28 cellular contexts compared by ENCODE assay signal in genomic region chr21:45704311-45705108, GRCh38.
"Had no signal": no experiment of that assay in that cellular context is flagged by ENCODE, and none has a peak within 500 bp of the region (broad histone marks: within the 10 kb centered on the region; RNA-seq: fewer than 3 reads in every experiment).

No MANE protein-coding gene starts in this region.

- H3K9me3 ChIP-seq: adrenal gland, body of pancreas, heart left ventricle had no signal

- H3K36me3 Mint-ChIP-seq: activated naive CD4-positive, alpha-beta T cell treated with anti-CD3 and anti-CD28 coated beads, Interleukin-2, amount 50 U/mL, for 24 hours; activated naive CD8-positive, alpha-beta T cell treated with anti-CD3 and anti-CD28 coated beads for 36 hours had no signal

- H3K27me3 ChIP-seq: adrenal gland, body of pancreas, heart left ventricle had no signal

- H3K4me3 ChIP-seq: adrenal gland, body of pancreas, heart left ventricle had no signal

- H3K9me3 Mint-ChIP-seq: activated B cell treated with CpG ODN at 0.5 μM for 24 hours; activated CD8-positive, alpha-beta T cell treated with anti-CD3 and anti-CD28 coated beads for 36 hours; activated naive CD4-positive, alpha-beta T cell treated with anti-CD3 and anti-CD28 coated beads, Interleukin-2, amount 50 U/mL, for 24 hours; activated T-cell treated with anti-CD3 and anti-CD28 coated beads, Interleukin-2, amount 50 U/mL, for 4 hours had no signal

- ATAC-seq: activated CD4-positive, CD25-positive, alpha-beta regulatory T cell treated with anti-CD3 and anti-CD28 coated beads, Interleukin-2, amount 50 U/mL, for 24 hours; activated CD8-positive, alpha-beta T cell treated with anti-CD3 and anti-CD28 coated beads for 36 hours; activated naive CD8-positive, alpha-beta T cell treated with anti-CD3 and anti-CD28 coated beads, Interleukin-2, amount 50 U/mL, for 24 hours; activated T-cell treated with anti-CD3 and anti-CD28 coated beads, Interleukin-2, amount 50 U/mL, for 4 hours; body of pancreas; esophagus mucosa; T-helper 17 cell had no signal

- H3K27ac Mint-ChIP-seq: activated B cell treated with CpG ODN at 0.5 μM for 24 hours; activated CD8-positive, alpha-beta T cell treated with anti-CD3 and anti-CD28 coated beads for 36 hours; activated naive CD4-positive, alpha-beta T cell treated with anti-CD3 and anti-CD28 coated beads for 36 hours; activated naive CD4-positive, alpha-beta T cell treated with anti-CD3 and anti-CD28 coated beads, Interleukin-2, amount 50 U/mL, for 24 hours; activated naive CD8-positive, alpha-beta T cell treated with anti-CD3 and anti-CD28 coated beads for 36 hours; activated naive CD8-positive, alpha-beta T cell treated with anti-CD3 and anti-CD28 coated beads, Interleukin-2, amount 50 U/mL, for 24 hours; activated T-helper 2 cell treated with anti-CD3 and anti-CD28 coated beads, Interferon-gamma antibody, Interleukin-2, Interleukin-4, amounts not matched to agents 10 μg/mL and 5 μg/mL and 100 μg/mL, durations not matched to agents 14 hours and 24 hours and 36 hours; T-helper 17 cell; T-helper 2 cell treated with Interferon-gamma antibody and Interleukin-4, amounts not matched to agents 5 μg/mL and 100 μg/mL, for 36 hours had no signal

- H3K4me1 Mint-ChIP-seq: activated B cell treated with CpG ODN at 0.5 μM for 24 hours, T-helper 17 cell had no signal

- H3K27ac ChIP-seq: adrenal gland, body of pancreas, heart left ventricle, WERI-Rb-1 had no signal

- DNase-seq: activated B cell treated with CpG ODN at 0.5 μM for 24 hours; activated CD4-positive, alpha-beta T cell treated with anti-CD3 and anti-CD28 coated beads for 48 hours; activated CD4-positive, alpha-beta T cell treated with anti-CD3 and anti-CD28 coated beads, Interleukin-2, amount 50 U/mL, for 1 hour; activated CD4-positive, alpha-beta T cell treated with anti-CD3 and anti-CD28 coated beads, Interleukin-2, amount 50 U/mL, for 48 hours; activated CD8-positive, alpha-beta memory T cell treated with anti-CD3 and anti-CD28 coated beads for 24 hours; activated CD8-positive, alpha-beta T cell treated with anti-CD3 and anti-CD28 coated beads for 36 hours; activated effector memory CD4-positive, alpha-beta T cell treated with anti-CD3 and anti-CD28 coated beads, Interleukin-2, amount 50 U/mL, for 16 hours; activated naive CD4-positive, alpha-beta T cell treated with anti-CD3 and anti-CD28 coated beads for 36 hours; activated naive CD8-positive, alpha-beta T cell treated with anti-CD3 and anti-CD28 coated beads for 36 hours; activated naive CD8-positive, alpha-beta T cell treated with anti-CD3 and anti-CD28 coated beads, Interleukin-2, amount 50 U/mL, for 24 hours; activated T-cell treated with anti-CD3 and anti-CD28 coated beads, Interleukin-2, amount 50 U/mL, for 4 hours; adrenal gland; amygdala; aorta; body of pancreas; caudate nucleus; cortex of kidney; effector CD8-positive, alpha-beta T cell; foreskin fibroblast; heart left ventricle; T-helper 17 cell; T1000; WERI-Rb-1 had no signal

- H3K27me3 Mint-ChIP-seq: activated CD8-positive, alpha-beta T cell treated with anti-CD3 and anti-CD28 coated beads for 36 hours; activated naive CD4-positive, alpha-beta T cell treated with anti-CD3 and anti-CD28 coated beads, Interleukin-2, amount 50 U/mL, for 24 hours; activated naive CD8-positive, alpha-beta T cell treated with anti-CD3 and anti-CD28 coated beads for 36 hours; activated naive CD8-positive, alpha-beta T cell treated with anti-CD3 and anti-CD28 coated beads, Interleukin-2, amount 50 U/mL, for 24 hours; T-helper 17 cell had no signal

- H3K4me1 ChIP-seq: adrenal gland, body of pancreas, heart left ventricle had no signal

- H3K36me3 ChIP-seq: adrenal gland, heart left ventricle, WERI-Rb-1 had no signal

- H3K4me3 Mint-ChIP-seq: activated B cell treated with CpG ODN at 0.5 μM for 24 hours; activated CD8-positive, alpha-beta T cell treated with anti-CD3 and anti-CD28 coated beads for 36 hours; activated naive CD4-positive, alpha-beta T cell treated with anti-CD3 and anti-CD28 coated beads for 36 hours; activated naive CD4-positive, alpha-beta T cell treated with anti-CD3 and anti-CD28 coated beads, Interleukin-2, amount 50 U/mL, for 24 hours; activated naive CD8-positive, alpha-beta T cell treated with anti-CD3 and anti-CD28 coated beads for 36 hours; activated naive CD8-positive, alpha-beta T cell treated with anti-CD3 and anti-CD28 coated beads, Interleukin-2, amount 50 U/mL, for 24 hours; activated T-cell treated with anti-CD3 and anti-CD28 coated beads, Interleukin-2, amount 50 U/mL, for 4 hours; T-helper 17 cell; T-helper 2 cell treated with Interferon-gamma antibody and Interleukin-4, amounts not matched to agents 5 μg/mL and 100 μg/mL, for 36 hours had no signal
